7 cellular contexts compared by ENCODE assay signal in the genomic region with DNA sequence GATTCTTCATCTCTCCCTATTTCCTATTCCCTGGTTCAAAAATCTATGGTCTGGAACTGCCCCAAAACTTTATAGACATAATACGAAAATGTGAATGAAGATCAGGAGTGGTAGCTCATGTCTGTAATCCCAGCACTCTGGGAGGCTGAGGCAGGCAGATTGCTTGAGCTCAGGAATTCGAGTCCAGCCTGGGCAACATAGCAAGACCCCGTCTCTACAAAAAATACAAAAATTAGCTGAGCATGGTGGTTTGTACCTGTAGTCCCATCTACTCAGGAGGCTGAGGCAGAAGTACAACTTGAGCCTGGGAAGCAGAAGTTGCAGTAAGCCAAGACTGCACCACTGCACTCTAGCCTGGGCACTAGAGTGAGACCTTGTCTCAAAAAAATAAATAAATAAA.
"Had no signal": no experiment of that assay in that cellular context is flagged by ENCODE, and none has a peak within 500 bp of the region (broad histone marks: within the 10 kb centered on the region; RNA-seq: fewer than 3 reads in every experiment).

No MANE protein-coding gene starts in this region.

- ATAC-seq: GM12878 had no signal

- H3K4me3 ChIP-seq: GM12878 had no signal

- FAIRE-seq: GM12878, GM12891, GM12892, GM18507, GM19239 had no signal

- DNase-seq: GDM1, GF-D8 had no signal
